ENCODE assay signal across 1 cellular context in genomic region chr19:11254662-11255061, GRCh38.
TF ChIP-seq lines count a peak whose summit lies in the region.

No MANE protein-coding gene starts in this region.

TF ChIP-seq in liver, 16 proteins besides CTCF, POLR2A, EP300 and RAD21 (continued from another document):
- TF ChIP-seq ZBTB33 (IDR thresholded peaks at IDR 0.05) = no peak
